In genomic region chr18:6031442-6031841, GRCh38 we compare ENCODE assay signal across 23 cellular contexts.
DNase-seq lines count a peak whose midpoint lies in the region; ATAC-seq, FAIRE-seq and TF ChIP-seq lines count a peak whose summit lies in the region.
"Had no signal": no experiment of that assay in that cellular context is flagged by ENCODE, and none has a peak within 500 bp of the region (broad histone marks: within the 10 kb centered on the region; RNA-seq: fewer than 3 reads in every experiment).

No MANE protein-coding gene starts in this region.

- H3K36me3 Mint-ChIP-seq in activated T-helper 1 cell treated with anti-CD3 and anti-CD28 coated beads, Interleukin-12 subunit alpha, Interleukin-12 subunit beta, Interleukin-2, Interleukin-4 antibody, amounts not matched to agents 30 ng/mL and 10 ng/mL and 1 ng/mL, durations not matched to agents 14 hours and 24 hours and 36 hours (ENCODE audit: low read depth), result no peaks in the 10 kb centered on the region
- H3K36me3 Mint-ChIP-seq: CD8-positive, alpha-beta T cell had no signal

- BruUV-seq in HepG2 (replicated peaks; lab: Mats Ljungman, UMichigan), result no TSS peak

- in situ Hi-C loops in HepG2 (cut with HindIII; ENCODE audit: extremely low pct_ligation_motif_present, low pct_unique_long_range_greater_than_20kb), result no loop called here

- H3K36me3 ChIP-seq in adrenal gland (replicated peaks in 1 of 2) (no peaks in the 10 kb centered on the region), HepG2 (replicated peaks in 1 of 2; ENCODE audit: control insufficient read depth in 1 of 2, insufficient read depth in 2 of 2, low read length in 2 of 2) (no peaks in the 10 kb centered on the region), spleen (no peaks in the 10 kb centered on the region)

- no peak overlapping the region for H3K4me3 ChIP-seq in adrenal gland
- H3K4me3 ChIP-seq in HepG2 (replicated peaks in 1 of 3; ENCODE audit: insufficient read depth in 1 of 3, low read depth in 2 of 3, low read length in 3 of 3), result no peak overlapping the region
- H3K4me3 ChIP-seq in spleen, result no peak overlapping the region
- H3K4me3 ChIP-seq: GM23338 had no signal

- no peak overlapping the region for H3K27ac Mint-ChIP-seq in activated T-helper 1 cell treated with anti-CD3 and anti-CD28 coated beads, Interleukin-12 subunit alpha, Interleukin-12 subunit beta, Interleukin-2, Interleukin-4 antibody, amounts not matched to agents 30 ng/mL and 10 ng/mL and 1 ng/mL, durations not matched to agents 14 hours and 24 hours and 36 hours
- H3K27ac Mint-ChIP-seq: B cell; CD8-positive, alpha-beta T cell; GM23338 had no signal

- POLR2A ChIA-PET in HepG2 (lab: Yijun Ruan, JAX), result no interaction called here

- CTCF ChIA-PET in HepG2 (lab: Yijun Ruan, JAX; ENCODE audit: low intra/inter-chr PET ratio, low total read pairs), result no interaction called here

- no peaks in the 10 kb centered on the region for H3K9me3 Mint-ChIP-seq in activated T-helper 1 cell treated with anti-CD3 and anti-CD28 coated beads, Interleukin-12 subunit alpha, Interleukin-12 subunit beta, Interleukin-2, Interleukin-4 antibody, amounts not matched to agents 30 ng/mL and 10 ng/mL and 1 ng/mL, durations not matched to agents 14 hours and 24 hours and 36 hours

- H2AFZ ChIP-seq in HepG2 (ENCODE audit: low read length), result no peak overlapping the region
- H2AFZ ChIP-seq: GM23338 had no signal

- TF ChIP-seq CTCF in adrenal gland (IDR thresholded peaks at IDR 0.05) (no peak), HepG2 (CRISPR knock-in tag; IDR thresholded peaks at IDR 0.05) (no peak), spleen (IDR thresholded peaks at IDR 0.05 in 8 of 11, conservative IDR thresholded peaks at IDR 0.05 in 3 of 11) (no peak)

- H3K9me3 ChIP-seq in adrenal gland (replicated peaks in 1 of 3), result peaks cover 0 to 6% (median 4%) of the 10 kb centered on the region in 3 donors
- H3K9me3 ChIP-seq in HepG2 (ENCODE audit: low read length), result peaks cover 8% of the 10 kb centered on the region
- peaks cover 0 to 13% (median 9%) of the 10 kb centered on the region in 8 donors for H3K9me3 ChIP-seq in spleen
- H3K9me3 ChIP-seq: Caco-2 had no signal

- ATAC-seq in HepG2, result peak; percentile 69
- ATAC-seq: CD8-positive, alpha-beta T cell; GM23338 had no signal

- FAIRE-seq in GM12892 (lab: Jason Lieb, UNC) (peak; percentile 63), HepG2 (lab: Jason Lieb, UNC) (no peak)
- FAIRE-seq: G401.6, GM18507 had no signal

- no peak overlapping the region for H3K4me2 ChIP-seq in HepG2 (ENCODE audit: low read depth, low read length)
- H3K4me2 ChIP-seq: GM23338 had no signal

- WGBS in adrenal gland, 4 donors, result 32 to 53% (median 40%) methylated on average over 2 of the region's 2 CpGs
- 56% methylated on average over 2 of the region's 2 CpGs for WGBS in HepG2 (ENCODE audit: low lambda C conversion rate)
- WGBS in spleen, 5 donors, result 60 to 86% (median 69%) methylated on average over 2 of the region's 2 CpGs

- H3K4me1 Mint-ChIP-seq in activated T-helper 1 cell treated with anti-CD3 and anti-CD28 coated beads, Interleukin-12 subunit alpha, Interleukin-12 subunit beta, Interleukin-2, Interleukin-4 antibody, amounts not matched to agents 30 ng/mL and 10 ng/mL and 1 ng/mL, durations not matched to agents 14 hours and 24 hours and 36 hours (ENCODE audit: low read depth), result no peaks in the 10 kb centered on the region
- H3K4me1 Mint-ChIP-seq: B cell, GM23338 had no signal

- H3K79me2 ChIP-seq in HepG2 (ENCODE audit: insufficient read depth, low read length), result no peaks in the 10 kb centered on the region

- TF ChIP-seq RAD21 in HepG2 (CRISPR knock-in tag; IDR thresholded peaks at IDR 0.05), result no peak

- H3K4me1 ChIP-seq in adrenal gland (replicated peaks in 1 of 2), result peaks cover 0 to 5% of the 10 kb centered on the region in 2 donors
- peaks cover 18% of the 10 kb centered on the region; the same call in 1 of the 2 replicates for H3K4me1 ChIP-seq in HepG2 (ENCODE audit: insufficient read depth, low read length)
- no peaks in the 10 kb centered on the region for H3K4me1 ChIP-seq in spleen
- H3K4me1 ChIP-seq: Caco-2 had no signal

- peaks cover 2% of the 10 kb centered on the region for H3K27me3 Mint-ChIP-seq in activated T-helper 1 cell treated with anti-CD3 and anti-CD28 coated beads, Interleukin-12 subunit alpha, Interleukin-12 subunit beta, Interleukin-2, Interleukin-4 antibody, amounts not matched to agents 30 ng/mL and 10 ng/mL and 1 ng/mL, durations not matched to agents 14 hours and 24 hours and 36 hours (ENCODE audit: insufficient read depth)
- H3K27me3 Mint-ChIP-seq: B cell had no signal

- DNase-seq in GM12892 (ENCODE audit: insufficient read length) (no peak), adrenal gland (peak; percentile 47 to 87 (median 81)), HepG2 (ENCODE audit: low spot score) (no peak), spleen (peak; percentile 67), OCI-M1 (lab: John Stamatoyannopoulos, UW) (no peak), RKO (ENCODE audit: low spot score) (no peak)
- DNase-seq in activated T-helper 1 cell treated with anti-CD3 and anti-CD28 coated beads, Interleukin-12 subunit alpha, Interleukin-12 subunit beta, Interleukin-2, Interleukin-4 antibody, amounts not matched to agents 30 ng/mL and 10 ng/mL and 1 ng/mL, durations not matched to agents 14 hours and 24 hours and 36 hours (ENCODE audit: low spot score), result no peak
- DNase-seq: Caco-2; CD8-positive, alpha-beta T cell; HCEC 1CT; Kasumi-1; NCI-H2029; NCI-H446; NCI-H524 treated with DMSO at 0.1 percent for 48 hours; NCI-H774; SHP77 had no signal

- TF ChIP-seq POLR2A in GM12892 (IDR thresholded peaks at IDR 0.05; ENCODE audit: low read depth, low read length) (no peak), adrenal gland (IDR thresholded peaks at IDR 0.05) (no peak), HepG2 (IDR thresholded peaks at IDR 0.05; ENCODE audit: insufficient read depth in 1 of 2, low read depth in 2 of 2, low read length in 2 of 2) (no peak), spleen (IDR thresholded peaks at IDR 0.05) (no peak)

- intact Hi-C loops in adrenal gland (cut with DNase I), result no loop called here
- intact Hi-C loops in HepG2 (cut with micrococcal nuclease; ENCODE audit: unreplicated experiment), result no loop called here
- intact Hi-C loops in spleen (cut with DNase I; ENCODE audit: low total_unique reads), result no loop called here
- intact Hi-C loops in activated T-helper 1 cell treated with anti-CD3 and anti-CD28 coated beads, Interleukin-12 subunit alpha, Interleukin-12 subunit beta, Interleukin-2, Interleukin-4 antibody, amounts not matched to agents 30 ng/mL and 10 ng/mL and 1 ng/mL, durations not matched to agents 14 hours and 24 hours and 36 hours (cut with micrococcal nuclease), result no loop called here

- H3K27ac ChIP-seq in adrenal gland (peak overlapping the region in 2 of 5 donors; percentile 47 to 65), HepG2 (ENCODE audit: extremely low read length, insufficient read depth, low read length) (no peak overlapping the region), spleen (no peak overlapping the region)
- H3K27ac ChIP-seq: 22Rv1, C4-2B, RWPE1 had no signal

- TF ChIP-seq EP300 in HepG2 (IDR thresholded peaks at IDR 0.05; ENCODE audit: low read depth in 2 of 2, low read length in 2 of 2), result no peak
- TF ChIP-seq EP300 in HepG2 (CRISPR knock-in tag; IDR thresholded peaks at IDR 0.05; ENCODE audit: borderline replicate concordance), result no peak

- no peaks in the 10 kb centered on the region for H3K27me3 ChIP-seq in adrenal gland
- H3K27me3 ChIP-seq in HepG2 (ENCODE audit: control insufficient read depth in 1 of 2, insufficient read depth in 2 of 2, low read length in 2 of 2), result no peaks in the 10 kb centered on the region
- H3K27me3 ChIP-seq in spleen (replicated peaks in 1 of 7), result no peaks in the 10 kb centered on the region

- H4K20me1 ChIP-seq in HepG2 (ENCODE audit: insufficient read depth, low read length), result no peaks in the 10 kb centered on the region

- H3K4me3 Mint-ChIP-seq in activated T-helper 1 cell treated with anti-CD3 and anti-CD28 coated beads, Interleukin-12 subunit alpha, Interleukin-12 subunit beta, Interleukin-2, Interleukin-4 antibody, amounts not matched to agents 30 ng/mL and 10 ng/mL and 1 ng/mL, durations not matched to agents 14 hours and 24 hours and 36 hours, result no peak overlapping the region
- H3K4me3 Mint-ChIP-seq: B cell; CD8-positive, alpha-beta T cell; GM23338 had no signal

- no peak overlapping the region for H3K9ac ChIP-seq in HepG2 (ENCODE audit: insufficient read depth, low read depth, low read length)

TF ChIP-seq in HepG2, 621 proteins besides CTCF, POLR2A, EP300 and RAD21 (continues in another document):
- TF ChIP-seq, protein P1, sequence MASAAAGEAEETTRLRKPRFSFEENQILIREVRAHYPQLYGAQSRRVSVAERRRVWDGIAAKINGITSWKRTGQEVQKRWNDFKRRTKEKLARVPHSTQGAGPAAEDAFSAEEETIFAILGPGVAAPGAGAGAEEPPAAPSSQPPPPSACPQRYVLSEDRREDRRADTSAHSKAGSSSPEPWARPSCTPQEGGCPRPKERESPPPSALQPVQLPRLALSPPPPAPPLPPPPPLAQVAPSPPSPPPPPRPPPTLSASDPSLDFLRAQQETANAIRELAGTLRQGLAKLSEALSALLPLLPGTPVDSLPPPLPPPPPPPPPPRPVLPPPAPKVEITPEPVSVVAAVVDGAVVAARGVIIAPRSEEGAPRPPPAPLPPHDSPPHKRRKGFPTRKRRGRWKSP (CRISPR knock-in tag; IDR thresholded peaks at IDR 0.05), result no peak
- TF ChIP-seq MTA1 (CRISPR knock-in tag; IDR thresholded peaks at IDR 0.05; ENCODE audit: borderline replicate concordance) (no peak), MAFF (IDR thresholded peaks at IDR 0.05; ENCODE audit: low read depth, low read length) (0 out of 2 replicates have a peak, but pooled peaks have one; percentile 13), MAFG (CRISPR knock-in tag; IDR thresholded peaks at IDR 0.05) (0 out of 2 replicates have a peak, but pooled peaks have one; percentile 36), ZNF660 (CRISPR knock-in tag; IDR thresholded peaks at IDR 0.05; ENCODE audit: borderline replicate concordance, low read depth) (no peak), IRF2 (CRISPR knock-in tag; IDR thresholded peaks at IDR 0.05) (no peak), ZNF263 (CRISPR knock-in tag; IDR thresholded peaks at IDR 0.05) (0 out of 2 replicates have a peak, but pooled peaks have one; percentile 17)

Comparison
In these comparisons a context has a peak if more than half of its experiments do, and no peak if none do; other contexts are left out.
1. DNase-seq: peak in adrenal gland (7 of 7) and spleen (single experiment); none in GM12892 (single experiment), HepG2 (single experiment), OCI-M1 (single experiment), RKO (single experiment) and activated T-helper 1 cell treated with anti-CD3 and anti-CD28 coated beads, Interleukin-12 subunit alpha, Interleukin-12 subunit beta, Interleukin-2, Interleukin-4 antibody, amounts not matched to agents 30 ng/mL and 10 ng/mL and 1 ng/mL, durations not matched to agents 14 hours and 24 hours and 36 hours (single experiment).